12 cellular contexts compared by ENCODE assay signal in the genomic region with DNA sequence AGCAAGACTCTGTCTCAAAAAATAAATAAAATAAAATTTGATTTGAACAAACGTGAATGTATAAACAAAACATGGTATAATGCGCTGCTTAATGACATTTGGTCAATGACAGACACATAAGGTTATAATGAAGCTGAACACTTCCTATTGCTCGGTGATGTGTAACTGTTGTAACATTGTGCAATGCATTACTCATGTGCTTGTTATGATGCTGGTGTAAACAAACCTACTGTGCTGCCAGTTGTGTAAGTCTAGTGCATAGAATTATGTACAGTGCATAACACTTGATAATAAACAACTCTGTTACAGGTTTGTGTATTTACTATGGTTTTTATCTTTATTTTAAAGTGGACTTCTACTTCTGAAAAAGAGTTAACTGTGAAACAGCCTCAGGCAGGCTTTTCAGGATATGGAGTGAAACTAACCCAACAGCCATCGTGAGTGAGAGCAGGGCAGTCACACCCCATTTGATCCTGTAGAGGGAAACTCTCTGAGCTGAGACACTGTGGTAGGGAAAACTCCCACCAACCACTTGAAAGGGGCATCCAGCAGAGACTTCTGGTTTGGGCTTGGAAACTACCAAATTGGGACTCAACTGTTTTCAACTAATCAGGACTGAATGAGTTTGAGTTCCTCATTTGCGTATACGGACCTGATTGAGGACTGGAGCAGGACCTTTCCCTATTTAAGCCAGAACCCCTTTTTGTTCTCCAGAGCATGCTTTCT. TPM values are rescaled to one million over a fixed set of nuclear protein-coding genes. Genes with fewer than 3 reads are reported as not detected.
DNase-seq lines count a peak whose midpoint lies in the region; ATAC-seq and TF ChIP-seq lines count a peak whose summit lies in the region.
"Had no signal": no experiment of that assay in that cellular context is flagged by ENCODE, and none has a peak within 500 bp of the region (broad histone marks: within the 10 kb centered on the region; RNA-seq: fewer than 3 reads in every experiment).

No MANE protein-coding gene starts in this region.

- H3K36me3 ChIP-seq in upper lobe of left lung, result no peaks in the 10 kb centered on the region
- H3K36me3 ChIP-seq: right lobe of liver, transverse colon had no signal

- no peak for TF ChIP-seq CTCF in NB4 (IDR thresholded peaks at IDR 0.05; ENCODE audit: low read depth, low read length)
- no peak for TF ChIP-seq CTCF in upper lobe of left lung (IDR thresholded peaks at IDR 0.05)

- no peaks in the 10 kb centered on the region for H3K27me3 ChIP-seq in upper lobe of left lung
- H3K27me3 ChIP-seq: right lobe of liver had no signal

- DNase-seq in NOMO-1 treated with DMSO at 0.1 percent for 48 hours (lab: John Stamatoyannopoulos, UW; ENCODE audit: unreplicated experiment), result peak; percentile 50
- no peak for DNase-seq in NOMO-1 treated with dmso at 0.1 percent for 144 hours (lab: John Stamatoyannopoulos, UW; ENCODE audit: unreplicated experiment)
- peak; percentile 65 for DNase-seq in NB4 (ENCODE audit: low read depth)
- DNase-seq in dedifferentiated amniotic fluid mesenchymal stem cell (ENCODE audit: extremely low spot score), result peak; percentile 89
- DNase-seq in upper lobe of left lung, result no peak
- DNase-seq in cerebellar nuclear complex (lab: John Stamatoyannopoulos, UW), result no peak
- DNase-seq in activated effector memory CD4-positive, alpha-beta T cell treated with anti-CD3 and anti-CD28 coated beads, Interleukin-2, amount 50 U/mL, for 16 hours, result no peak
- no peak for DNase-seq in activated T-cell treated with anti-CD3 and anti-CD28 coated beads, Interleukin-2, amount 50 U/mL, for 48 hours
- DNase-seq: CD4-positive, CD25-positive, alpha-beta regulatory T cell; H7; right lobe of liver; transverse colon had no signal

- peaks cover 0 to 4% (median 1%) of the 10 kb centered on the region in 4 donors for H3K9me3 ChIP-seq in upper lobe of left lung
- H3K9me3 ChIP-seq: right lobe of liver had no signal

- H3K27ac ChIP-seq in upper lobe of left lung, result no peak overlapping the region
- H3K27ac ChIP-seq: right lobe of liver, transverse colon had no signal

- H3K4me1 ChIP-seq in upper lobe of left lung, result no peaks in the 10 kb centered on the region
- H3K4me1 ChIP-seq: right lobe of liver, transverse colon had no signal

- TF ChIP-seq POLR2A in NB4 (IDR thresholded peaks at IDR 0.05; ENCODE audit: extremely low read depth, insufficient read length) (no peak), upper lobe of left lung (IDR thresholded peaks at IDR 0.05) (no peak)

- H3K4me3 ChIP-seq in NB4 (ENCODE audit: low read depth, low read length) (no peak overlapping the region), upper lobe of left lung (no peak overlapping the region)
- H3K4me3 ChIP-seq: right lobe of liver, transverse colon had no signal

- 55 to 66% methylated on average over 6 of the region's 6 CpGs for WGBS in upper lobe of left lung, 2 donors

- ATAC-seq in upper lobe of left lung (ENCODE audit: low FRiP score in 2 of 2), result peak; percentile 51

- peak in 1 of 4 donors; percentile 68 for TF ChIP-seq EP300 in upper lobe of left lung (IDR thresholded peaks at IDR 0.05)

RNA-seq across cellular contexts. Expression of gene RPRD1A, which starts 8.7 kb away (rescaled TPM):
- total RNA-seq in upper lobe of left lung, result 10 to 100 TPM; 30.6 to 84.4 (median 44.3) TPM

RNA-seq across cellular contexts. Expression of gene SLC39A6, which starts 53.1 kb away (rescaled TPM):
- 10 to 100 TPM in 5 of 6 donors, 1 to 10 TPM in 1; 10.0 to 39.6 (median 22.7) TPM for total RNA-seq in upper lobe of left lung

RNA-seq across cellular contexts. Expression of gene ELP2, which starts 53.7 kb away (rescaled TPM):
- total RNA-seq in upper lobe of left lung, result 10 to 100 TPM; 33.1 to 91.5 (median 58.3) TPM

Comparison
In these comparisons a context has a peak if more than half of its experiments do, and no peak if none do; other contexts are left out.
1. DNase-seq: peak in NOMO-1 treated with DMSO at 0.1 percent for 48 hours (single experiment), NB4 (single experiment) and dedifferentiated amniotic fluid mesenchymal stem cell (single experiment); none in NOMO-1 treated with dmso at 0.1 percent for 144 hours (single experiment), upper lobe of left lung (0 of 2), cerebellar nuclear complex (0 of 2), activated effector memory CD4-positive, alpha-beta T cell treated with anti-CD3 and anti-CD28 coated beads, Interleukin-2, amount 50 U/mL, for 16 hours (single experiment) and activated T-cell treated with anti-CD3 and anti-CD28 coated beads, Interleukin-2, amount 50 U/mL, for 48 hours (0 of 2).